Comparison of ENCODE assay signal across 19 cellular contexts in the genomic region with DNA sequence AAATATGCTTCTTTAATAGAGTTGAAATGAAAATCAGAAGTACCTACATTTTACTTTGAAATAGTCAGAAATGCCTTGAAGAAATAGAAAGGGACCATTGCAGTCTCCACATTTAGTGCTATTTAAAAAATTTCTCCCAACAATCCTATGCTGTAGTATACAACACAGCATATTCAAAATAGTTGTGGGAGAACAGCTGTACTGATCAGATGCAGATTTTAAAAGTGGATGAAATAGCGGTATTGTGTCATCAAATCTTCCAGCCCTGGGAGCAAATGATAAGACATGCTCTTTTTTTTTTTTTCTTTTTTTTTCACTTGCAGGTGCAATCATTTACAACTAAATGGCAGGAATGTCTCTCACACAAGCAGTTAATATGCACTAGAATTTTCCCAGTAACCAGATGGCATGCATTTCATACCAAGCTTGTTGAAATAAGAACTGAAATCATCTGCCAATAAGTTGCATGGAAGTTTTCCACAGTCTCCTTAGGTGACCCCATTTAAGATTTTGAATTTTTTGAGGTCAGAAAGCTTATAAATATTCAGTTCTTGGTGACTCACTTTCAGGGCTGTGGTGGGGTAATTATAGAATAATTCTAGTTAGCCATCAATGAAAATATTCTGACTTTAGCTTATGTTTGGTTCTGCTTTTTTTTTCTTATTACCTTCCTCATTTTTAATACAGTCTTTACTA.
DNase-seq lines count a peak whose midpoint lies in the region; ATAC-seq, FAIRE-seq and TF ChIP-seq lines count a peak whose summit lies in the region.
"Had no signal": no experiment of that assay in that cellular context is flagged by ENCODE, and none has a peak within 500 bp of the region (broad histone marks: within the 10 kb centered on the region; RNA-seq: fewer than 3 reads in every experiment).

No MANE protein-coding gene starts in this region.

- H3K27ac ChIP-seq in IMR-90 (ENCODE audit: insufficient read depth, low read length): no peak overlapping the region
- H3K27ac ChIP-seq in astrocyte (ENCODE audit: low read depth, low read length): peak overlapping the region; percentile 52
- no peak overlapping the region for H3K27ac ChIP-seq in transverse colon
- H3K27ac ChIP-seq: BLaER1, cardiac muscle cell, KMS-11, pancreas, PC-9 had no signal

- H4K8ac ChIP-seq in IMR-90 (ENCODE audit: low read depth in 2 of 2, low read length in 2 of 2): no peak overlapping the region

- intact Hi-C loops in IMR-90 (cut with micrococcal nuclease) (loop anchor here (10.0 kb wide), 1 partner anchor 129 kb away; no protein-coding TSS in a partner anchor), transverse colon (cut with DNase I; ENCODE audit: low total_unique reads) (no loop called here)

- H4K20me1 ChIP-seq in IMR-90 (ENCODE audit: insufficient read depth, low read length) (no peaks in the 10 kb centered on the region), astrocyte (ENCODE audit: insufficient read depth, low read length) (no peaks in the 10 kb centered on the region)
- H4K20me1 ChIP-seq: BLaER1 had no signal

- no peaks in the 10 kb centered on the region for H3K79me1 ChIP-seq in IMR-90 (ENCODE audit: low read depth in 1 of 2, low read length in 2 of 2)

- H3K4me3 ChIP-seq in AG09309 (ENCODE audit: control insufficient read depth, low read depth, low read length) (no peak overlapping the region), IMR-90 (ENCODE audit: insufficient read depth, low read depth, low read length) (no peak overlapping the region), astrocyte (ENCODE audit: insufficient read depth, low read depth, low read length) (no peak overlapping the region), transverse colon (no peak overlapping the region)
- H3K4me3 ChIP-seq: BLaER1, cardiac muscle cell, pancreas, PC-9 had no signal

- H2BK120ac ChIP-seq in IMR-90 (ENCODE audit: low read depth, low read length): 0 out of 2 replicates have a peak overlapping the region, but pooled peaks have one; percentile 20

- TF ChIP-seq POLR2A in IMR-90 (IDR thresholded peaks at IDR 0.05; ENCODE audit: low read depth, low read length) (no peak), transverse colon (IDR thresholded peaks at IDR 0.05) (no peak)

- H3K56ac ChIP-seq in IMR-90 (ENCODE audit: extremely low read depth, insufficient read depth, low read length): no peak overlapping the region

- ATAC-seq in IMR-90 (ENCODE audit: low read depth) (peak; percentile 70), GM21360 (IDR thresholded peaks at IDR 0.05; ENCODE audit: unreplicated experiment) (no peak)
- ATAC-seq: pancreas had no signal

- no peak overlapping the region for H3K27ac Mint-ChIP-seq in astrocyte (ENCODE audit: unreplicated experiment)
- H3K27ac Mint-ChIP-seq: mesothelial cell of epicardium had no signal

- no TSS peak for BruUV-seq in IMR-90 (replicated peaks; lab: Mats Ljungman, UMichigan)

- 0 out of 2 replicates have a peak overlapping the region, but pooled peaks have one; percentile 15 for H3K14ac ChIP-seq in IMR-90 (replicated peaks; ENCODE audit: low read depth, low read length)

- in situ Hi-C loops in IMR-90 (cut with MboI; ENCODE audit: low sequenced_read_pairs) (no loop called here), transverse colon (cut with MboI; ENCODE audit: low pct_ligation_motif_present in 1 of 4, low pct_unique_long_range_greater_than_20kb in 1 of 4, low sequenced_read_pairs in 3 of 4) (no loop called here)

- dilution Hi-C loops in IMR-90 (cut with HindIII; ENCODE audit: low sequenced_read_pairs, unreplicated experiment): no loop called here

- H3K79me2 ChIP-seq in astrocyte (ENCODE audit: insufficient read depth, low read length): no peaks in the 10 kb centered on the region

- H3K4me1 ChIP-seq in IMR-90 (ENCODE audit: control insufficient read depth, insufficient read depth, low read length) (peaks cover 4% of the 10 kb centered on the region), astrocyte (ENCODE audit: insufficient read depth, low read length) (peaks cover 10% of the 10 kb centered on the region), transverse colon (no peaks in the 10 kb centered on the region)
- H3K4me1 ChIP-seq: pancreas had no signal

- WGBS in IMR-90 (ENCODE audit: extremely low coverage in 2 of 2, insufficient read length in 1 of 2), 2 experiments: no CpG with 5 or more reads among the region's 1 CpG
- WGBS in transverse colon (ENCODE audit: low coverage in 1 of 2), 2 donors: 68 to 88% methylated on average over 1 of the region's 1 CpG

- TF ChIP-seq RAD21 in IMR-90 (IDR thresholded peaks at IDR 0.05; ENCODE audit: low read length): no peak

- H3K4me2 ChIP-seq in IMR-90 (ENCODE audit: low read depth, low read length) (peak overlapping the region; percentile 51; the same call in 1 of the 2 replicates), astrocyte (ENCODE audit: low read length) (peak overlapping the region; percentile 27)
- H3K4me2 ChIP-seq: BLaER1, KMS-11, PC-9 had no signal

- peaks cover 2% of the 10 kb centered on the region for H3K4me1 Mint-ChIP-seq in astrocyte (ENCODE audit: low read depth, unreplicated experiment)
- H3K4me1 Mint-ChIP-seq: mesothelial cell of epicardium had no signal

- no peaks in the 10 kb centered on the region; the same call in 1 of the 2 replicates for H3K9me3 ChIP-seq in IMR-90 (ENCODE audit: control insufficient read depth, insufficient read depth, low read length)
- no peaks in the 10 kb centered on the region for H3K9me3 ChIP-seq in astrocyte (ENCODE audit: insufficient read depth, low read depth, low read length)
- no peaks in the 10 kb centered on the region for H3K9me3 ChIP-seq in transverse colon
- H3K9me3 ChIP-seq: BLaER1, pancreas had no signal

- no peaks in the 10 kb centered on the region for H3K9me1 ChIP-seq in IMR-90 (ENCODE audit: insufficient read depth, low read length)

- TF ChIP-seq CTCF in AG09309 (IDR thresholded peaks at IDR 0.05; ENCODE audit: control insufficient read depth, insufficient read depth, low read depth, low read length, missing control alignments): no peak
- no peak for TF ChIP-seq CTCF in IMR-90 (conservative IDR thresholded peaks at IDR 0.05; ENCODE audit: low read depth, low read length)
- no peak for TF ChIP-seq CTCF in astrocyte (IDR thresholded peaks at IDR 0.05; ENCODE audit: insufficient read depth, low read depth, low read length)
- no peak for TF ChIP-seq CTCF in transverse colon (IDR thresholded peaks at IDR 0.05)

- H3K27me3 ChIP-seq in IMR-90 (ENCODE audit: control insufficient read depth, insufficient read depth, low read length): no peaks in the 10 kb centered on the region
- no peaks in the 10 kb centered on the region for H3K27me3 ChIP-seq in astrocyte (ENCODE audit: insufficient read depth, low read length)
- no peaks in the 10 kb centered on the region for H3K27me3 ChIP-seq in transverse colon
- H3K27me3 ChIP-seq: BLaER1, cardiac muscle cell, pancreas had no signal

- no peaks in the 10 kb centered on the region for H3K36me3 Mint-ChIP-seq in astrocyte (ENCODE audit: low read depth, unreplicated experiment)
- H3K36me3 Mint-ChIP-seq: mesothelial cell of epicardium had no signal

- H3K4ac ChIP-seq in IMR-90 (ENCODE audit: low read depth, low read length): no peak overlapping the region

- no peak overlapping the region for H2AFZ ChIP-seq in IMR-90 (replicated peaks; ENCODE audit: low read length, poor library complexity)
- H2AFZ ChIP-seq in astrocyte (ENCODE audit: low read depth, low read length): no peak overlapping the region
- H2AFZ ChIP-seq: PC-9 had no signal

- H3K9ac ChIP-seq in IMR-90 (ENCODE audit: low read depth, low read length) (no peak overlapping the region), astrocyte (ENCODE audit: low read length) (no peak overlapping the region)
- H3K9ac ChIP-seq: BLaER1, KMS-11 had no signal

- H3K18ac ChIP-seq in IMR-90 (ENCODE audit: low read depth, low read length): peak overlapping the region; percentile 71; the same call in 1 of the 2 replicates

- H2BK15ac ChIP-seq in IMR-90 (ENCODE audit: low read depth, low read length): no peak overlapping the region

- no peak overlapping the region for H4K91ac ChIP-seq in IMR-90 (ENCODE audit: insufficient read depth, low read depth, low read length)

- peak overlapping the region; percentile 89 for H2BK5ac ChIP-seq in IMR-90 (ENCODE audit: low read depth, low read length, poor library complexity, severe bottlenecking)

- DNase-seq in AG09309 (ENCODE audit: low read depth) (peak; percentile 95), IMR-90 (peak; percentile 85), astrocyte (ENCODE audit: low read depth) (peak; percentile 98), inferior parietal cortex (ENCODE audit: extremely low spot score) (peak; percentile 22), transverse colon (no peak), MV-4-11 (lab: John Stamatoyannopoulos, UW) (no peak)
- DNase-seq in NK-92 treated with Interleukin-12 subunit alpha and Interleukin-12 subunit beta, amount 100 ng/mL, for 24 hours (lab: John Stamatoyannopoulos, UW): no peak
- DNase-seq: activated CD4-positive, alpha-beta T cell treated with anti-CD3 and anti-CD28 coated beads, Interleukin-2, amount 50 U/mL, for 4 hours; activated effector memory CD4-positive, alpha-beta T cell treated with Interleukin-2 at 50 U/mL for 16 hours; erythroblast; pancreas; PC-9; stimulated activated CD8-positive, alpha-beta memory T cell treated with anti-CD3 and anti-CD28 coated beads, Interleukin-4, amount 100 ng/mL, for 48 hours had no signal

- CTCF ChIA-PET in IMR-90 (lab: Yijun Ruan, JAX): no interaction called here

- H3K9me3 Mint-ChIP-seq in astrocyte (ENCODE audit: unreplicated experiment): peaks cover 1% of the 10 kb centered on the region

- H3K27me3 Mint-ChIP-seq in astrocyte (ENCODE audit: low read depth, unreplicated experiment): no peaks in the 10 kb centered on the region

- POLR2A ChIA-PET in IMR-90 (lab: Charles Lee; ENCODE audit: unreplicated experiment): no interaction called here

- FAIRE-seq in astrocyte (lab: Jason Lieb, UNC): no peak
- FAIRE-seq: pancreas, urothelium cell line had no signal

- no peak for TF ChIP-seq EP300 in transverse colon (IDR thresholded peaks at IDR 0.05; ENCODE audit: low read depth)

- H3K23ac ChIP-seq in IMR-90 (ENCODE audit: low read depth, low read length): no peak overlapping the region

- peak overlapping the region; percentile 25; the same call in 1 of the 2 replicates for H2BK20ac ChIP-seq in IMR-90 (ENCODE audit: low read depth, low read length)

- no peak overlapping the region for H4K5ac ChIP-seq in IMR-90 (ENCODE audit: low read depth, low read length)

- no peak overlapping the region for H2AK9ac ChIP-seq in IMR-90 (replicated peaks; ENCODE audit: low read depth, low read length, poor library complexity)

- H2AK5ac ChIP-seq in IMR-90 (ENCODE audit: low read depth, low read length): no peak overlapping the region

- no peaks in the 10 kb centered on the region for H3K36me3 ChIP-seq in IMR-90 (ENCODE audit: control insufficient read depth, insufficient read depth, low read length)
- no peaks in the 10 kb centered on the region for H3K36me3 ChIP-seq in astrocyte (ENCODE audit: insufficient read depth, low read length)
- H3K36me3 ChIP-seq in transverse colon: no peaks in the 10 kb centered on the region
- H3K36me3 ChIP-seq: BLaER1, cardiac muscle cell, pancreas had no signal

- no peak overlapping the region for H3K4me3 Mint-ChIP-seq in astrocyte (ENCODE audit: unreplicated experiment)
- H3K4me3 Mint-ChIP-seq: mesothelial cell of epicardium had no signal

TF ChIP-seq in IMR-90, 13 proteins besides CTCF, POLR2A, EP300 and RAD21:
- TF ChIP-seq FOS (IDR thresholded peaks at IDR 0.05; ENCODE audit: low read depth, low read length): peak; percentile 13; the same call in 1 of the 2 replicates
- no peak for TF ChIP-seq RFX5 (IDR thresholded peaks at IDR 0.05; ENCODE audit: low read depth, low read length)

Comparison
In these comparisons a context has a peak if more than half of its experiments do, and no peak if none do; other contexts are left out.
1. DNase-seq: peak in AG09309 (single experiment), IMR-90 (single experiment), astrocyte (single experiment) and inferior parietal cortex (single experiment); none in transverse colon (single experiment), NK-92 treated with Interleukin-12 subunit alpha and Interleukin-12 subunit beta, amount 100 ng/mL, for 24 hours (single experiment) and MV-4-11 (single experiment).